In the genomic region with DNA sequence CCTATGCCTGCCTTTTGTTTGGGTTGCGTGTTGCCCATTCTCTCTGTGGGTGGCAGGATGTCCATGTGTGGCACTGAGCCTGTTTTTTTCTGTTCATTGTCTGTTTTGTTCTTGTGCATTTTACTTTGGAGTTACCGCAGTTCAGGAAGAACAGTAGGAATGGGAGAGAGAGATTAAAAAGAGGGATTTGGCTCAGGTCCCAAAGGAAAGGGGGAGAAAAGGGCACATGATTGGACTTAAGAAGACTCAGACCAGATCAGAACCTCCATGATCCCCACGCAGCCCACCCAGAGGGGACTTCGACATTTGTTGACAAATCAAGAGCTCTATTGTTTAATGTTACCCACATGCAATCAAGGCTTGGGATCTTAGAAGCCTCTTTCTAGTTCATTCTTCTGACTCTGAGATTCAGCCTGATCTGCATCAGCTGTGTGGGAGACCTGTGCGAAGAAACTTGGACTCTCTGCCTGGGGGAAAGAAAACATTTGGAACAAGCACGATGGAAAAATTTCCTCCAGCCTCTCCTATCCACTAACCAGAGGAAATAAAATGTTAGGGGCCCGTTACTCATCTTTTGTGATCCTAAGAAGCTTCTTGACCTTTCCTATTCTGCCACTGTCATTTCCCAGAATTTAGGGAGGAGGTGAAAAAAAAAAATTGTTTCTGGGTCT, we compare ENCODE assay signal across 21 cellular contexts.
DNase-seq lines count a peak whose midpoint lies in the region; ATAC-seq and TF ChIP-seq lines count a peak whose summit lies in the region.
"Had no signal": no experiment of that assay in that cellular context is flagged by ENCODE, and none has a peak within 500 bp of the region (broad histone marks: within the 10 kb centered on the region; RNA-seq: fewer than 3 reads in every experiment).

No MANE protein-coding gene starts in this region.

- no peaks in the 10 kb centered on the region for H3K9me3 Mint-ChIP-seq in activated T-helper 17 cell treated with anti-CD3 and anti-CD28 coated beads, Interleukin-2, amount 50 U/mL, for 72 hours
- no peaks in the 10 kb centered on the region for H3K9me3 Mint-ChIP-seq in effector memory CD8-positive, alpha-beta T cell
- H3K9me3 Mint-ChIP-seq: natural killer cell had no signal

- ATAC-seq in activated T-helper 17 cell treated with anti-CD3 and anti-CD28 coated beads, Interleukin-2, amount 50 U/mL, for 72 hours (replicated peaks) = no peak
- ATAC-seq in HG03135 (IDR thresholded peaks at IDR 0.05; ENCODE audit: unreplicated experiment) (no peak), GM19023 (IDR thresholded peaks at IDR 0.05; ENCODE audit: unreplicated experiment) (no peak)
- ATAC-seq in effector memory CD8-positive, alpha-beta T cell (replicated peaks) = no peak
- ATAC-seq: activated CD4-positive, alpha-beta T cell treated with anti-CD3 and anti-CD28 coated beads for 36 hours; activated naive CD8-positive, alpha-beta T cell treated with anti-CD3 and anti-CD28 coated beads, Interleukin-2, amount 50 U/mL, for 24 hours; natural killer cell had no signal

- peaks cover 0 to 9% of the 10 kb centered on the region in 2 donors for H3K36me3 ChIP-seq in muscle layer of duodenum (ENCODE audit: control insufficient read depth in 1 of 2, insufficient read depth in 2 of 2, low read length in 2 of 2)
- H3K36me3 ChIP-seq in suprapubic skin = no peaks in the 10 kb centered on the region
- H3K36me3 ChIP-seq: cardiac muscle cell had no signal

- H3K9me3 ChIP-seq in muscle layer of duodenum (ENCODE audit: control insufficient read depth in 1 of 2, low read length in 2 of 2) (no peaks in the 10 kb centered on the region), suprapubic skin (no peaks in the 10 kb centered on the region)

- no peak for TF ChIP-seq POLR2A in suprapubic skin (IDR thresholded peaks at IDR 0.05)

- peaks cover 23% of the 10 kb centered on the region for H3K36me3 Mint-ChIP-seq in activated T-helper 17 cell treated with anti-CD3 and anti-CD28 coated beads, Interleukin-2, amount 50 U/mL, for 72 hours (ENCODE audit: low read depth)
- H3K36me3 Mint-ChIP-seq in effector memory CD8-positive, alpha-beta T cell (ENCODE audit: insufficient read depth) = peaks cover 15% of the 10 kb centered on the region
- H3K36me3 Mint-ChIP-seq: natural killer cell had no signal

- peaks cover 26% of the 10 kb centered on the region for H3K4me1 Mint-ChIP-seq in activated T-helper 17 cell treated with anti-CD3 and anti-CD28 coated beads, Interleukin-2, amount 50 U/mL, for 72 hours
- peaks cover 5 to 11% of the 10 kb centered on the region in 2 donors for H3K4me1 Mint-ChIP-seq in effector memory CD8-positive, alpha-beta T cell (ENCODE audit: low read depth in 2 of 2)

- WGBS in suprapubic skin = 48% methylated on average over 7 of the region's 7 CpGs

- H3K27me3 Mint-ChIP-seq in activated T-helper 17 cell treated with anti-CD3 and anti-CD28 coated beads, Interleukin-2, amount 50 U/mL, for 72 hours = no peaks in the 10 kb centered on the region
- peaks cover 15 to 35% of the 10 kb centered on the region in 2 donors for H3K27me3 Mint-ChIP-seq in effector memory CD8-positive, alpha-beta T cell
- H3K27me3 Mint-ChIP-seq: activated CD4-positive, alpha-beta T cell treated with anti-CD3 and anti-CD28 coated beads for 36 hours; activated naive CD8-positive, alpha-beta T cell treated with anti-CD3 and anti-CD28 coated beads, Interleukin-2, amount 50 U/mL, for 24 hours had no signal

- H3K27ac ChIP-seq in muscle layer of duodenum (ENCODE audit: low read length) (peak overlapping the region; percentile 50), suprapubic skin (peak overlapping the region; percentile 43)
- H3K27ac ChIP-seq: cardiac muscle cell had no signal

- no peak overlapping the region for H3K4me3 Mint-ChIP-seq in activated T-helper 17 cell treated with anti-CD3 and anti-CD28 coated beads, Interleukin-2, amount 50 U/mL, for 72 hours
- H3K4me3 Mint-ChIP-seq in effector memory CD8-positive, alpha-beta T cell = no peak overlapping the region
- H3K4me3 Mint-ChIP-seq: activated CD4-positive, alpha-beta T cell treated with anti-CD3 and anti-CD28 coated beads for 36 hours; activated naive CD8-positive, alpha-beta T cell treated with anti-CD3 and anti-CD28 coated beads, Interleukin-2, amount 50 U/mL, for 24 hours; natural killer cell had no signal

- no peak for TF ChIP-seq EP300 in suprapubic skin (IDR thresholded peaks at IDR 0.05)

- H3K27me3 ChIP-seq in muscle layer of duodenum (ENCODE audit: low read depth, low read length) (no peaks in the 10 kb centered on the region), suprapubic skin (no peaks in the 10 kb centered on the region)

- no peak overlapping the region for H3K4me3 ChIP-seq in muscle layer of duodenum (ENCODE audit: low read depth in 1 of 2, low read length in 2 of 2)
- no peak overlapping the region for H3K4me3 ChIP-seq in suprapubic skin
- H3K4me3 ChIP-seq: cardiac muscle cell had no signal

- peak; percentile 10 for DNase-seq in fibroblast of gingiva (ENCODE audit: low read depth)
- no peak for DNase-seq in suprapubic skin (ENCODE audit: low spot score in 2 of 2)
- DNase-seq in effector memory CD8-positive, alpha-beta T cell = no peak
- DNase-seq: activated CD4-positive, alpha-beta T cell treated with anti-CD3 and anti-CD28 coated beads for 36 hours; activated naive CD8-positive, alpha-beta T cell treated with anti-CD3 and anti-CD28 coated beads, Interleukin-2, amount 50 U/mL, for 24 hours; hippocampal formation; KBM-7; MV-4-11; natural killer cell; NCI-H187; NCI-H446; NK-92 treated with Interleukin-12 subunit alpha and Interleukin-12 subunit beta, amount 100 ng/mL, for 24 hours; stimulated activated CD4-positive, alpha-beta T cell treated with anti-CD3 and anti-CD28 coated beads, Interleukin-12 subunit alpha, Interleukin-12 subunit beta, amount 100 ng/mL, for 4 hours; stimulated activated CD8-positive, alpha-beta memory T cell treated with anti-CD3 and anti-CD28 coated beads, Interleukin-4, amount 100 ng/mL, for 48 hours; substantia nigra had no signal

- H3K4me1 ChIP-seq in muscle layer of duodenum (ENCODE audit: control insufficient read depth in 1 of 2, insufficient read depth in 2 of 2, low read length in 2 of 2) = no peaks in the 10 kb centered on the region
- H3K4me1 ChIP-seq in suprapubic skin = peaks cover 23% of the 10 kb centered on the region

- peak overlapping the region; percentile 23 for H3K27ac Mint-ChIP-seq in activated T-helper 17 cell treated with anti-CD3 and anti-CD28 coated beads, Interleukin-2, amount 50 U/mL, for 72 hours
- H3K27ac Mint-ChIP-seq in effector memory CD8-positive, alpha-beta T cell = no peak overlapping the region
- H3K27ac Mint-ChIP-seq: activated CD4-positive, alpha-beta T cell treated with anti-CD3 and anti-CD28 coated beads for 36 hours; activated naive CD8-positive, alpha-beta T cell treated with anti-CD3 and anti-CD28 coated beads, Interleukin-2, amount 50 U/mL, for 24 hours; activated T-helper 2 cell treated with anti-CD3 and anti-CD28 coated beads, Interferon-gamma antibody, Interleukin-2, Interleukin-4, amounts not matched to agents 10 μg/mL and 5 μg/mL and 100 μg/mL, durations not matched to agents 14 hours and 24 hours and 36 hours; natural killer cell had no signal

- TF ChIP-seq CTCF in suprapubic skin (IDR thresholded peaks at IDR 0.05) = no peak
